8 cellular contexts compared by ENCODE assay signal in genomic region chr2:85797959-85798358, GRCh38. TPM values are rescaled to one million over a fixed set of nuclear protein-coding genes. Genes with fewer than 3 reads are reported as not detected.
A peak's percentile ranks its signal among the peaks of the same experiment; 100 is the strongest.
DNase-seq lines count a peak whose midpoint lies in the region; ATAC-seq and TF ChIP-seq lines count a peak whose summit lies in the region.
"Had no signal": no experiment of that assay in that cellular context is flagged by ENCODE, and none has a peak within 500 bp of the region (broad histone marks: within the 10 kb centered on the region; RNA-seq: fewer than 3 reads in every experiment).

No MANE protein-coding gene starts in this region.

- ATAC-seq in HCT116: peak; percentile 55
- ATAC-seq in stimulated activated effector memory CD8-positive, alpha-beta T cell treated with anti-CD3 and anti-CD28 coated beads, Interleukin-12 subunit alpha, Interleukin-12 subunit beta, amount 100 ng/mL, for 72 hours: no peak
- no peak for ATAC-seq in GM19452 (IDR thresholded peaks at IDR 0.05; ENCODE audit: unreplicated experiment)
- ATAC-seq in HG03025 (IDR thresholded peaks at IDR 0.05; ENCODE audit: low FRiP score, unreplicated experiment): no peak

- H3K4me1 Mint-ChIP-seq in stimulated activated effector memory CD8-positive, alpha-beta T cell treated with anti-CD3 and anti-CD28 coated beads, Interleukin-12 subunit alpha, Interleukin-12 subunit beta, amount 100 ng/mL, for 72 hours: peaks cover 6% of the 10 kb centered on the region

- H3K4me2 ChIP-seq in HCT116 (ENCODE audit: low read length) (no peak overlapping the region), SK-N-SH (no peak overlapping the region)

- intact Hi-C loops in HCT116 (cut with micrococcal nuclease): no loop called here

- no TSS peak for BruUV-seq in HCT116 (replicated peaks; lab: Mats Ljungman, UMichigan)

- H3K27me3 ChIP-seq in HCT116 (ENCODE audit: insufficient read depth, low read length) (no peaks in the 10 kb centered on the region), SK-N-SH (ENCODE audit: insufficient read depth) (no peaks in the 10 kb centered on the region), cardiac muscle cell (no peaks in the 10 kb centered on the region), suprapubic skin (no peaks in the 10 kb centered on the region)

- DNase-seq in HCT116 (ENCODE audit: low read depth, low spot score): no peak
- DNase-seq in SK-N-SH: peak; percentile 72
- peak; percentile 59 to 73 for DNase-seq in cardiac muscle cell (ENCODE audit: low read depth in 1 of 2, low spot score in 1 of 2)
- DNase-seq in suprapubic skin (ENCODE audit: low spot score in 2 of 2): peak; percentile 24 to 59
- no peak for DNase-seq in stimulated activated effector memory CD8-positive, alpha-beta T cell treated with anti-CD3 and anti-CD28 coated beads, Interleukin-12 subunit alpha, Interleukin-12 subunit beta, amount 100 ng/mL, for 72 hours (ENCODE audit: low spot score in 2 of 2)

- peaks cover 21% of the 10 kb centered on the region for H3F3A ChIP-seq in SK-N-SH (replicated peaks; ENCODE audit: insufficient read depth)

- H3K9me2 ChIP-seq in HCT116 (ENCODE audit: insufficient read depth) (no peaks in the 10 kb centered on the region), SK-N-SH (no peaks in the 10 kb centered on the region)

- no peak overlapping the region for H3K4me3 Mint-ChIP-seq in stimulated activated effector memory CD8-positive, alpha-beta T cell treated with anti-CD3 and anti-CD28 coated beads, Interleukin-12 subunit alpha, Interleukin-12 subunit beta, amount 100 ng/mL, for 72 hours

- TF ChIP-seq CTCF in HCT116 (IDR thresholded peaks at IDR 0.05 in 2 of 3, conservative IDR thresholded peaks at IDR 0.05 in 1 of 3; ENCODE audit: borderline replicate concordance in 1 of 3, insufficient read depth in 1 of 3, low read depth in 2 of 3, low read length in 2 of 3) (peak; percentile 44 to 51 (median 50); a peak in 5 of 6 replicates), SK-N-SH (IDR thresholded peaks at IDR 0.05) (peak; percentile 66), cardiac muscle cell (IDR thresholded peaks at IDR 0.05; ENCODE audit: low read depth, low read length) (peak; percentile 65), suprapubic skin (IDR thresholded peaks at IDR 0.05) (no peak)

- no peaks in the 10 kb centered on the region for H3K36me3 Mint-ChIP-seq in stimulated activated effector memory CD8-positive, alpha-beta T cell treated with anti-CD3 and anti-CD28 coated beads, Interleukin-12 subunit alpha, Interleukin-12 subunit beta, amount 100 ng/mL, for 72 hours

- no peaks in the 10 kb centered on the region for H3K36me3 ChIP-seq in HCT116 (ENCODE audit: control insufficient read depth in 1 of 2, insufficient read depth in 2 of 2, low read length in 2 of 2)
- no peaks in the 10 kb centered on the region for H3K36me3 ChIP-seq in SK-N-SH (replicated peaks in 1 of 2; ENCODE audit: control insufficient read depth in 1 of 2, insufficient read depth in 2 of 2, low read length in 1 of 2)
- H3K36me3 ChIP-seq in cardiac muscle cell: no peaks in the 10 kb centered on the region
- no peaks in the 10 kb centered on the region for H3K36me3 ChIP-seq in suprapubic skin

- H3K9me3 ChIP-seq in HCT116 (ENCODE audit: control insufficient read depth in 1 of 2, insufficient read depth in 1 of 2, low read depth in 1 of 2, low read length in 2 of 2) (no peaks in the 10 kb centered on the region), SK-N-SH (no peaks in the 10 kb centered on the region), cardiac muscle cell (ENCODE audit: low read depth) (no peaks in the 10 kb centered on the region), suprapubic skin (no peaks in the 10 kb centered on the region)

- H3K27ac ChIP-seq in HCT116 (ENCODE audit: low read depth, low read length): no peak overlapping the region
- no peak overlapping the region for H3K27ac ChIP-seq in SK-N-SH (ENCODE audit: low read depth in 2 of 2, low read length in 1 of 2)
- no peak overlapping the region for H3K27ac ChIP-seq in cardiac muscle cell
- H3K27ac ChIP-seq in suprapubic skin: no peak overlapping the region

- POLR2A ChIA-PET in HCT116 (lab: Charles Lee) (no interaction called here), SK-N-SH (lab: Yijun Ruan, JAX) (no interaction called here)

- H3K4me3 ChIP-seq in HCT116 (replicated peaks in 1 of 2; ENCODE audit: low read depth in 1 of 2, low read length in 2 of 2) (no peak overlapping the region), SK-N-SH (ENCODE audit: low read depth in 2 of 2, low read length in 1 of 2) (no peak overlapping the region), cardiac muscle cell (no peak overlapping the region), suprapubic skin (no peak overlapping the region)

- RAD21 ChIA-PET in HCT116 (lab: Charles Lee; ENCODE audit: low non-redundant PET in 1 of 2, low total read pairs in 2 of 2, uncharacterized antibody in 2 of 2, unreplicated experiment in 2 of 2): no interaction called here

- H3K9ac ChIP-seq in HCT116 (ENCODE audit: low read length): no peak overlapping the region
- H3K9ac ChIP-seq in SK-N-SH: no peak overlapping the region

- no peaks in the 10 kb centered on the region for H3K9me3 Mint-ChIP-seq in stimulated activated effector memory CD8-positive, alpha-beta T cell treated with anti-CD3 and anti-CD28 coated beads, Interleukin-12 subunit alpha, Interleukin-12 subunit beta, amount 100 ng/mL, for 72 hours

- H3K4me1 ChIP-seq in HCT116 (ENCODE audit: control insufficient read depth in 1 of 2, insufficient read depth in 2 of 2, low read length in 2 of 2) (peaks cover 12 to 17% of the 10 kb centered on the region in 2 experiments), SK-N-SH (ENCODE audit: control insufficient read depth in 1 of 2, insufficient read depth in 2 of 2, low read depth in 1 of 2, low read length in 1 of 2) (peaks cover 23 to 27% of the 10 kb centered on the region in 2 experiments; a peak in 3 of 4 replicates), cardiac muscle cell (ENCODE audit: low read depth) (no peaks in the 10 kb centered on the region), suprapubic skin (peaks cover 37% of the 10 kb centered on the region)

- H3K27ac Mint-ChIP-seq in stimulated activated effector memory CD8-positive, alpha-beta T cell treated with anti-CD3 and anti-CD28 coated beads, Interleukin-12 subunit alpha, Interleukin-12 subunit beta, amount 100 ng/mL, for 72 hours: no peak overlapping the region

- H2AFZ ChIP-seq in HCT116 (ENCODE audit: low read depth, low read length, poor library complexity, severe bottlenecking) (no peak overlapping the region), SK-N-SH (ENCODE audit: low read depth) (no peak overlapping the region)

- CTCF ChIA-PET in HCT116 (lab: Charles Lee): interaction anchor here (0.6 to 1.0 kb wide), 3 partner anchors 26 to 47 kb away, joined by 3 to 4 read pairs (median 3); no protein-coding TSS in a partner anchor
- CTCF ChIA-PET in SK-N-SH (lab: Yijun Ruan, JAX): interaction anchor here (0.7 to 5.8 kb wide), 9 partner anchors 10 to 69 kb away, joined by 3 to 53 read pairs (median 5); no protein-coding TSS in a partner anchor

- H4K20me1 ChIP-seq in HCT116 (ENCODE audit: insufficient read depth): no peaks in the 10 kb centered on the region
- no peaks in the 10 kb centered on the region for H4K20me1 ChIP-seq in SK-N-SH (ENCODE audit: insufficient read depth)

- TF ChIP-seq EP300 in SK-N-SH (IDR thresholded peaks at IDR 0.05; ENCODE audit: borderline replicate concordance in 1 of 2, low read depth in 1 of 2, low read length in 1 of 2) (no peak), suprapubic skin (IDR thresholded peaks at IDR 0.05) (no peak)

- H3K79me2 ChIP-seq in HCT116 (ENCODE audit: insufficient read depth, low read length) (no peaks in the 10 kb centered on the region), SK-N-SH (ENCODE audit: insufficient read depth) (no peaks in the 10 kb centered on the region)

- TF ChIP-seq POLR2A in HCT116 (IDR thresholded peaks at IDR 0.05; ENCODE audit: borderline replicate concordance, extremely low read depth, insufficient read depth, insufficient read length) (no peak), suprapubic skin (IDR thresholded peaks at IDR 0.05) (no peak)

- 79% methylated on average over 4 of the region's 4 CpGs for WGBS in SK-N-SH (ENCODE audit: low lambda C conversion rate)
- WGBS in suprapubic skin: 53% methylated on average over 4 of the region's 4 CpGs

- TF ChIP-seq RAD21 in HCT116 (IDR thresholded peaks at IDR 0.05; ENCODE audit: low read depth) (peak; percentile 53), SK-N-SH (IDR thresholded peaks at IDR 0.05; ENCODE audit: low read length) (peak; percentile 79)

TF ChIP-seq in HCT116, 20 proteins besides CTCF, POLR2A, EP300 and RAD21:
- TF ChIP-seq SRF (IDR thresholded peaks at IDR 0.05; ENCODE audit: low read depth) (no peak), CEBPB (IDR thresholded peaks at IDR 0.05; ENCODE audit: low read depth) (no peak), YY1 (IDR thresholded peaks at IDR 0.05; ENCODE audit: extremely low read depth, insufficient replicate concordance, low read depth, low read length) (no peak), EZH2phosphoT487 (IDR thresholded peaks at IDR 0.05; ENCODE audit: borderline replicate concordance) (no peak), TCF7L2 (IDR thresholded peaks at IDR 0.05; ENCODE audit: borderline replicate concordance, extremely low read depth, insufficient read depth, insufficient read length) (no peak), FOSL1 (IDR thresholded peaks at IDR 0.05; ENCODE audit: low read depth) (no peak), CBX3 (IDR thresholded peaks at IDR 0.05; ENCODE audit: low read depth) (no peak), ZFX (IDR thresholded peaks at IDR 0.05) (no peak), EZH2 (IDR thresholded peaks at IDR 0.05) (no peak)

RNA-seq across cellular contexts. Expression of gene ATOH8, which starts 44.2 kb away (rescaled TPM):
- 0.74 TPM for total RNA-seq in HCT116 (2021; ENCODE audit: unreplicated experiment)
- polyA plus RNA-seq in HCT116 (2012): 0.21 and 0.30 TPM in 2 replicates
- 5.6 and 6.4 TPM in 2 replicates for polyA plus RNA-seq in SK-N-SH (2012; rRNA removed)
- 2.9 and 4.3 TPM in 2 replicates for polyA plus RNA-seq in SK-N-SH (2012; cell fraction: cytosol; rRNA removed)
- polyA plus RNA-seq in SK-N-SH (2012; cell fraction: nucleus; rRNA removed): 7.0 and 7.3 TPM in 2 replicates
- total RNA-seq in cardiac muscle cell: 10.6 and 12.6 TPM in 2 replicates
- polyA plus RNA-seq in cardiac muscle cell: 4.8 and 6.3 TPM in 2 replicates
- 10 to 100 TPM in 3 of 4 donors, 1 to 10 TPM in 1; 9.7 to 30.3 (median 27.3) TPM for total RNA-seq in suprapubic skin
- total RNA-seq: activated CD8-positive, alpha-beta memory T cell treated with anti-CD3 and anti-CD28 coated beads for 36 hours had no signal

Comparison
In these comparisons a context has a peak if more than half of its experiments do, and no peak if none do; other contexts are left out.
1. DNase-seq: peak in SK-N-SH (single experiment), cardiac muscle cell (2 of 2) and suprapubic skin (2 of 2); none in HCT116 (single experiment) and stimulated activated effector memory CD8-positive, alpha-beta T cell treated with anti-CD3 and anti-CD28 coated beads, Interleukin-12 subunit alpha, Interleukin-12 subunit beta, amount 100 ng/mL, for 72 hours (0 of 2).
2. CTCF ChIP-seq: peak in HCT116 (3 of 3), SK-N-SH (single experiment) and cardiac muscle cell (single experiment); none in suprapubic skin (0 of 2).
3. Of the 11 proteins assayed by ChIP-seq in both SK-N-SH and HCT116: peak only in SK-N-SH: REST; only in HCT116: none; in both: CTCF and RAD21; in neither: 8.